In genomic region chr20:1225729-1226313, GRCh38 we compare ENCODE assay signal across 8 cellular contexts. TPM values are rescaled to one million over a fixed set of nuclear protein-coding genes. Genes with fewer than 3 reads are reported as not detected.
A peak's percentile ranks its signal among the peaks of the same experiment; 100 is the strongest.
DNase-seq lines count a peak whose midpoint lies in the region; ATAC-seq, FAIRE-seq and TF ChIP-seq lines count a peak whose summit lies in the region.

RAD21L1 (plus strand) TSS chr20:1226044; CDS start chr20:1228454, 2,410 bp downstream.

- 0% methylated on average over 22 of the region's 66 CpGs; no CpG with 5 or more reads in 1 of the 2 experiments for WGBS in H1 (ENCODE audit: extremely low coverage in 1 of 2, insufficient coverage in 1 of 2, insufficient read length in 1 of 2, insufficient replicate concordance in 2 of 2, low coverage in 1 of 2, low lambda C conversion rate in 2 of 2, missing lambda C conversion rate in 1 of 2), 2 experiments
- no CpG with 5 or more reads among the region's 66 CpGs for WGBS in mesendoderm (ENCODE audit: extremely low coverage, insufficient coverage, low lambda C conversion rate)

- no peak for TF ChIP-seq EP300 in H1 (IDR thresholded peaks at IDR 0.05; ENCODE audit: borderline replicate concordance in 1 of 2, low read depth in 2 of 2, low read length in 2 of 2)

- H4K91ac ChIP-seq in H1 (replicated peaks; ENCODE audit: insufficient read length, low read length) = peak within 1 kb of the TSS; percentile 15

- H4K20me1 ChIP-seq in H1 (replicated peaks in 1 of 2; ENCODE audit: control insufficient read depth in 1 of 2, insufficient read depth in 2 of 2, low read length in 2 of 2) = no peaks in the 10 kb centered on the region

- no peak within 1 kb of the TSS for H3K27ac Mint-ChIP-seq in activated CD8-positive, alpha-beta memory T cell treated with anti-CD3 and anti-CD28 coated beads, Interleukin-2, amount 10 ng/mL, durations not matched to agents 7 days and 5 days

- H3K18ac ChIP-seq in H1 (ENCODE audit: extremely low read depth, low read length) = peak within 1 kb of the TSS; percentile 48
- H3K18ac ChIP-seq in mesendoderm (ENCODE audit: low read length) = peak within 1 kb of the TSS; percentile 61

- no peak within 1 kb of the TSS for H3K23ac ChIP-seq in H1 (ENCODE audit: insufficient read length)
- H3K23ac ChIP-seq in mesendoderm (ENCODE audit: low read length) = peak within 1 kb of the TSS; percentile 24

- H3K79me1 ChIP-seq in H1 (ENCODE audit: low read depth, low read length) (no peaks in the 10 kb centered on the region), mesendoderm (ENCODE audit: low read length) (no peaks in the 10 kb centered on the region)

- no peaks in the 10 kb centered on the region for H3K9me3 Mint-ChIP-seq in activated CD8-positive, alpha-beta memory T cell treated with anti-CD3 and anti-CD28 coated beads, Interleukin-2, amount 10 ng/mL, durations not matched to agents 7 days and 5 days (ENCODE audit: low read depth)

- peak; percentile 55 to 57 for TF ChIP-seq POLR2A in H1 (IDR thresholded peaks at IDR 0.05; ENCODE audit: control extremely low read depth in 1 of 2, low read depth in 2 of 2, low read length in 2 of 2)

- no peak within 1 kb of the TSS for H3K14ac ChIP-seq in H1 (ENCODE audit: insufficient read length)

- H3K4me3 ChIP-seq in H1 (ENCODE audit: extremely low read depth in 1 of 4, insufficient read depth in 2 of 4, low read depth in 3 of 4, low read length in 4 of 4) (peak within 1 kb of the TSS; percentile 64 to 90 (median 71)), mesendoderm (ENCODE audit: low read length) (peak within 1 kb of the TSS; percentile 52)

- H3K36me3 ChIP-seq in H1 (ENCODE audit: control insufficient read depth in 2 of 4, insufficient read depth in 4 of 4, low read length in 3 of 4) (no peaks in the 10 kb centered on the region), mesendoderm (ENCODE audit: control insufficient read depth, insufficient read depth, low read length) (no peaks in the 10 kb centered on the region)

- no peaks in the 10 kb centered on the region for H3K9me3 ChIP-seq in H1 (ENCODE audit: insufficient read depth in 2 of 2, low read depth in 1 of 2, low read length in 1 of 2)

- H3K36me3 Mint-ChIP-seq in activated CD8-positive, alpha-beta memory T cell treated with anti-CD3 and anti-CD28 coated beads, Interleukin-2, amount 10 ng/mL, durations not matched to agents 7 days and 5 days = no peaks in the 10 kb centered on the region

- CTCF ChIA-PET in activated CD8-positive, alpha-beta memory T cell treated with anti-CD3 and anti-CD28 coated beads, Interleukin-2, amount 10 ng/mL, durations not matched to agents 7 days and 5 days (lab: Charles Lee) = interaction anchor here (1.0 to 1.4 kb wide), 5 partner anchors 10 to 278 kb away, joined by 3 to 6 read pairs (median 3); no protein-coding TSS in a partner anchor
- CTCF ChIA-PET in H1 (lab: Charles Lee; ENCODE audit: partially characterized antibody) = interaction anchor here (1.7 kb wide), 1 partner anchor 13 kb away, joined by 7 read pairs; no protein-coding TSS in a partner anchor

- H2BK120ac ChIP-seq in H1 (replicated peaks; ENCODE audit: low read depth, low read length) (no peak within 1 kb of the TSS), mesendoderm (ENCODE audit: low read depth, low read length) (no peak within 1 kb of the TSS)

- H3K56ac ChIP-seq in H1 (replicated peaks; ENCODE audit: insufficient read length, low read depth, low read length) (no peak within 1 kb of the TSS), mesendoderm (ENCODE audit: low read length) (peak within 1 kb of the TSS; percentile 95)

- peak in 1 of 2 experiments; percentile 1; a peak in 1 of 4 replicates for TF ChIP-seq RAD21 in H1 (IDR thresholded peaks at IDR 0.05 in 1 of 2, conservative IDR thresholded peaks at IDR 0.05 in 1 of 2; ENCODE audit: low read depth in 2 of 2, low read length in 2 of 2)

- no peak for FAIRE-seq in H1 (lab: Jason Lieb, UNC)

- peaks cover 8% of the 10 kb centered on the region; the same call in 1 of the 2 replicates for H3K23me2 ChIP-seq in H1 (ENCODE audit: low read depth, low read length)

- H2AK5ac ChIP-seq in H1 (ENCODE audit: low read depth, low read length) = no peak within 1 kb of the TSS
- H2AK5ac ChIP-seq in mesendoderm (ENCODE audit: low read length) = no peak within 1 kb of the TSS

- H4K5ac ChIP-seq in H1 (ENCODE audit: insufficient read length, low read depth, low read length) (peak within 1 kb of the TSS; percentile 83), mesendoderm (ENCODE audit: low read length) (no peak within 1 kb of the TSS)

- no peaks in the 10 kb centered on the region for H3K79me2 ChIP-seq in H1 (ENCODE audit: control insufficient read depth in 1 of 2, insufficient read depth in 2 of 2, low read length in 2 of 2)
- H3K79me2 ChIP-seq in mesendoderm (ENCODE audit: control insufficient read depth, insufficient read depth, low read length) = no peaks in the 10 kb centered on the region

- H3K4me2 ChIP-seq in H1 (ENCODE audit: insufficient read depth in 1 of 2, low read depth in 2 of 2, low read length in 2 of 2) = peak within 1 kb of the TSS; percentile 87 to 89
- peak within 1 kb of the TSS; percentile 85 for H3K4me2 ChIP-seq in mesendoderm (ENCODE audit: low read length)

- ATAC-seq in activated CD8-positive, alpha-beta memory T cell treated with anti-CD3 and anti-CD28 coated beads, Interleukin-2, amount 10 ng/mL, durations not matched to agents 7 days and 5 days = peak; percentile 86

- H3K4me1 ChIP-seq in H1 (replicated peaks in 1 of 4; ENCODE audit: control insufficient read depth in 3 of 4, insufficient read depth in 4 of 4, low read length in 3 of 4) = peaks cover 0 to 2% (median 0%) of the 10 kb centered on the region in 4 experiments; a peak in 1 of 7 replicates
- no peaks in the 10 kb centered on the region for H3K4me1 ChIP-seq in mesendoderm (ENCODE audit: control insufficient read depth, low read depth, low read length)

- peak; percentile 36 to 71 for DNase-seq in NCI-H2081 (lab: John Stamatoyannopoulos, UW)
- DNase-seq in NCI-H2081 treated with DMSO at 0.1 percent for 48 hours (lab: John Stamatoyannopoulos, UW) = no peak
- peak; percentile 63 for DNase-seq in NCI-H2196 treated with DMSO at 0.1 percent for 48 hours (lab: John Stamatoyannopoulos, UW; ENCODE audit: unreplicated experiment)
- DNase-seq in activated CD8-positive, alpha-beta memory T cell treated with anti-CD3 and anti-CD28 coated beads, Interleukin-2, amount 10 ng/mL, durations not matched to agents 7 days and 5 days = peak; percentile 85
- peak; percentile 65 to 87 for DNase-seq in H1 (ENCODE audit: low read depth in 1 of 2, low spot score in 2 of 2)
- peak; percentile 89 for DNase-seq in mesendoderm
- DNase-seq in stimulated activated CD4-positive, alpha-beta T cell treated with anti-CD3 and anti-CD28 coated beads, TNF-alpha, amount 100 ng/mL, for 4 hours (ENCODE audit: low read depth in 3 of 3) = peak; percentile 72 to 86 (median 78)
- no peak for DNase-seq in NCI-H510A (lab: John Stamatoyannopoulos, UW)

- H4K8ac ChIP-seq in H1 (ENCODE audit: extremely low read depth, insufficient read depth, low read length) = peak within 1 kb of the TSS; percentile 59; the same call in 1 of the 2 replicates
- no peak within 1 kb of the TSS for H4K8ac ChIP-seq in mesendoderm (ENCODE audit: low read depth, low read length)

- H2AFZ ChIP-seq in H1 (ENCODE audit: low read length) = peak within 1 kb of the TSS; percentile 100

- peak within 1 kb of the TSS in 3 of 4 experiments; percentile 48 to 59 (median 50); a peak in 6 of 7 replicates for H3K9ac ChIP-seq in H1 (replicated peaks in 1 of 4; ENCODE audit: extremely low read depth in 1 of 4, low read depth in 3 of 4, low read length in 3 of 4)
- H3K9ac ChIP-seq in mesendoderm (ENCODE audit: low read length) = peak within 1 kb of the TSS; percentile 79

- TF ChIP-seq CTCF in H1 (IDR thresholded peaks at IDR 0.05; ENCODE audit: control extremely low read depth in 1 of 3, insufficient read depth in 1 of 3, low read depth in 1 of 3, low read length in 3 of 3) = no peak

- H2BK15ac ChIP-seq in H1 (ENCODE audit: low read length) = no peak within 1 kb of the TSS
- no peak within 1 kb of the TSS for H2BK15ac ChIP-seq in mesendoderm (replicated peaks; ENCODE audit: low read depth)

- H3K27ac ChIP-seq in H1 (ENCODE audit: low read depth, low read length) (no peak within 1 kb of the TSS), mesendoderm (ENCODE audit: low read depth, low read length) (no peak within 1 kb of the TSS)

- H3K27me3 ChIP-seq in H1 (replicated peaks in 1 of 4; ENCODE audit: control insufficient read depth in 3 of 4, extremely low read depth in 1 of 4, insufficient read depth in 3 of 4, low read length in 3 of 4) (peaks cover 0 to 10% (median 7%) of the 10 kb centered on the region in 4 experiments; a peak in 6 of 7 replicates), mesendoderm (ENCODE audit: insufficient read depth, low read length, poor library complexity) (no peaks in the 10 kb centered on the region)

- H3K4ac ChIP-seq in H1 (replicated peaks; ENCODE audit: insufficient read length, low read depth, low read length) (no peak within 1 kb of the TSS), mesendoderm (ENCODE audit: low read depth, low read length) (peak within 1 kb of the TSS; percentile 0)

- POLR2A ChIA-PET in H1 (lab: Charles Lee; ENCODE audit: partially characterized antibody) = interaction anchor here (0.6 to 1.6 kb wide), 4 partner anchors 13 to 628 kb away, joined by 3 to 5 read pairs (median 4); no protein-coding TSS in a partner anchor

- H2BK5ac ChIP-seq in H1 (ENCODE audit: low read depth, low read length) = no peak within 1 kb of the TSS; the same call in 1 of the 2 replicates
- H2BK5ac ChIP-seq in mesendoderm (ENCODE audit: low read length) = no peak within 1 kb of the TSS

- H2BK20ac ChIP-seq in H1 (ENCODE audit: low read length) = no peak within 1 kb of the TSS

- H2BK12ac ChIP-seq in H1 (ENCODE audit: low read depth, low read length) = no peak within 1 kb of the TSS

- H3K4me1 Mint-ChIP-seq in activated CD8-positive, alpha-beta memory T cell treated with anti-CD3 and anti-CD28 coated beads, Interleukin-2, amount 10 ng/mL, durations not matched to agents 7 days and 5 days = peaks cover 13% of the 10 kb centered on the region

- peaks cover 51% of the 10 kb centered on the region for H3K27me3 Mint-ChIP-seq in activated CD8-positive, alpha-beta memory T cell treated with anti-CD3 and anti-CD28 coated beads, Interleukin-2, amount 10 ng/mL, durations not matched to agents 7 days and 5 days

- H3K4me3 Mint-ChIP-seq in activated CD8-positive, alpha-beta memory T cell treated with anti-CD3 and anti-CD28 coated beads, Interleukin-2, amount 10 ng/mL, durations not matched to agents 7 days and 5 days = peak within 1 kb of the TSS; percentile 76

RNA-seq across cellular contexts. Expression of gene RAD21L1, which starts in this region (rescaled TPM):
- under 1 TPM in 1 of 2 experiments, not detected in 1; 0.67 TPM for total RNA-seq in activated CD8-positive, alpha-beta memory T cell treated with anti-CD3 and anti-CD28 coated beads, Interleukin-2, amount 10 ng/mL, durations not matched to agents 7 days and 5 days
- 0.26 and 0.48 TPM in 2 replicates for total RNA-seq in H1 (2021; fragmentation: NEBNext Ultra II Directional; extraction: Animal tissue kit (Norgen Biotek cat#: 25700))
- 0.06 TPM in 1 of 2 replicates, not detected in the other for polyA plus RNA-seq in H1 (2011; rRNA removed)
- polyA plus RNA-seq in H1 (2011; cell fraction: cytosol; rRNA removed) = 0.13 TPM
- polyA plus RNA-seq in H1 (2011; cell fraction: nucleus; rRNA removed) = 0.06 TPM
- 0.16 TPM in 1 of 4 replicates, not detected in the others for polyA plus RNA-seq in H1 (2012, experiment 1 of 2)
- polyA plus RNA-seq in H1 (2012, experiment 2 of 2) = not detected
- 0.16 TPM for polyA plus RNA-seq in H1 (2013, experiment 1 of 2)
- polyA plus RNA-seq in H1 (2013, experiment 2 of 2) = 0.07 TPM
- polyA minus RNA-seq in H1 (2011; rRNA and poly(A)+ RNA removed) = 0.56 TPM in 1 of 2 replicates, not detected in the other
- not detected for polyA minus RNA-seq in H1 (2011; cell fraction: cytosol; rRNA and poly(A)+ RNA removed)
- not detected for polyA minus RNA-seq in H1 (2011; cell fraction: nucleus; rRNA and poly(A)+ RNA removed)
- 0.06 TPM for polyA plus RNA-seq in mesendoderm (2013, experiment 1 of 2)
- 0.11 TPM for polyA plus RNA-seq in mesendoderm (2013, experiment 2 of 2)

Comparison
In these comparisons a context has a peak if more than half of its experiments do, and no peak if none do; other contexts are left out.
1. DNase-seq: peak in NCI-H2081 (2 of 2), NCI-H2196 treated with DMSO at 0.1 percent for 48 hours (single experiment), mesendoderm (single experiment) and stimulated activated CD4-positive, alpha-beta T cell treated with anti-CD3 and anti-CD28 coated beads, TNF-alpha, amount 100 ng/mL, for 4 hours (3 of 3); none in NCI-H2081 treated with DMSO at 0.1 percent for 48 hours (single experiment) and NCI-H510A (single experiment).
2. Peak in DNase-seq and ATAC-seq in activated CD8-positive, alpha-beta memory T cell treated with anti-CD3 and anti-CD28 coated beads, Interleukin-2, amount 10 ng/mL, durations not matched to agents 7 days and 5 days; RNA of the gene not detected or under 1 TPM.
3. Peak in DNase-seq, H3K4me3 ChIP-seq, H3K9ac ChIP-seq and H3K4me2 ChIP-seq in H1; RNA of the gene not detected or under 1 TPM.